20 cellular contexts compared by ENCODE assay signal in the genomic region with DNA sequence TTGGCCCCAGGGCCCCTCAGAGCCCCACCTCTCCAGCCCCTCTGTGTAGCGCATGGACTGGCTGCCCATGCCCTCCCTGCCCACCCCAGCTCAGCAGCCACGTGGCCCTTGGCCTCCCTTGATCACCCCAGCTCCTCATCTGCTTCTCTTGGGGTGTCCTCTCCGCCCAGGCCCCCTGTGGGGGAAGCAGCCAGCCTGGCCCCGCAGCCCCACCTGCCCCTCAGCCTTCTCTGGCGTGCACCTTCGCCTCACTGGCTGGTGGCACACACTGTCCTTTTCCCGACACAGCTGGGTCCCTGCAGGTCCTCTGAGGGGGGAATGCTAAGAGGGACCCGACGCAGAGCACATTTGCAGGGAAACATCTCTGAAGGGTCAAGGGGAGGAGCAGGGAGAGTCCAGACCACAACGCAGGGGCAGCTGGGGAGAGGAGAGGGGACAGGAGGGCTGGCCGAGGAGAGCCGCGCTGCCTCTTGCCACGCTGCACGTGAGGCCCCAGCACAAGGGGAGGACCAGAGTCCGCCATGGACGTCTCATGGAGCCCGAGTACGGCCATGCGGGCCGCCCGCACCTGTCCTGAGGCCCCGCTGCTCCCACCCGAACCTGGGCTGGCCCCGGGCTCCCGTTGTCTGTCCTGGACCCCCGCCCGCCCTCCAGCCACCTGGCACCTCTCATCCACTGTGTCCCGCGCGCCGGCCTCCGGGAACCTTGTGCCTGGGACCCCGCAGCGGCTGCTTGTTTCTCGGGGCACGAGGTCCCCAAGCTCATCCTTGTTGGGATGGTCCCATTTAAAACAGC. TPM values are rescaled to one million over a fixed set of nuclear protein-coding genes. Genes with fewer than 3 reads are reported as not detected.
DNase-seq lines count a peak whose midpoint lies in the region; ATAC-seq and TF ChIP-seq lines count a peak whose summit lies in the region.
"Had no signal": no experiment of that assay in that cellular context is flagged by ENCODE, and none has a peak within 500 bp of the region (broad histone marks: within the 10 kb centered on the region; RNA-seq: fewer than 3 reads in every experiment).

No MANE protein-coding gene starts in this region.

- no peaks in the 10 kb centered on the region for H3K9me2 ChIP-seq in GM23338 (ENCODE audit: insufficient read depth)

- WGBS in right cardiac atrium: 90% methylated on average over 37 of the region's 37 CpGs
- no CpG with 5 or more reads among the region's 37 CpGs for WGBS in neuronal stem cell (ENCODE audit: extremely low coverage in 2 of 2, insufficient read length in 2 of 2, insufficient replicate concordance in 1 of 2), 2 donors

- no peaks in the 10 kb centered on the region; the same call in 1 of the 2 replicates for H3F3A ChIP-seq in GM23338 (replicated peaks; ENCODE audit: low read depth)

- H4K20me1 ChIP-seq in GM23338 (replicated peaks; ENCODE audit: insufficient read depth): peaks cover 8% of the 10 kb centered on the region

- no peak overlapping the region for H4K91ac ChIP-seq in neuronal stem cell (ENCODE audit: low read depth, low read length, poor library complexity)

- peaks cover 8% of the 10 kb centered on the region for H3K79me2 ChIP-seq in GM23338 (replicated peaks; ENCODE audit: insufficient read depth)

- H2BK120ac ChIP-seq in neuronal stem cell (ENCODE audit: low read depth, low read length): no peak overlapping the region

- H3K4me3 ChIP-seq in right cardiac atrium (ENCODE audit: low read length) (no peak overlapping the region), GM23338 (no peak overlapping the region), neuronal stem cell (ENCODE audit: low read length in 2 of 2) (no peak overlapping the region)
- H3K4me3 ChIP-seq: BLaER1 treated with 17β-estradiol and CSF1 and Interleukin-3, amounts not matched to agents 10 nM and 100 nM; GM23248; HAP-1 had no signal

- ATAC-seq in right cardiac atrium (no peak), Right ventricle myocardium inferior (no peak), GM23338 (no peak), WTC11 (no peak)
- no peak for ATAC-seq in stimulated activated naive B cell treated with anti-CD40 and anti-IgM and Interleukin-4, amounts not matched to agents 10 μg/mL and 1 μg/mL and 100 μg/mL, for 72 hours (replicated peaks)

- H3K4me1 ChIP-seq in right cardiac atrium (ENCODE audit: control insufficient read depth, insufficient read depth, low read length) (no peaks in the 10 kb centered on the region), GM23338 (ENCODE audit: insufficient read depth) (no peaks in the 10 kb centered on the region), neuronal stem cell (ENCODE audit: control insufficient read depth in 2 of 2, insufficient read depth in 1 of 2, low read depth in 1 of 2, low read length in 2 of 2) (peaks cover 0 to 5% of the 10 kb centered on the region in 2 donors)
- H3K4me1 ChIP-seq: HAP-1 had no signal

- H3K27me3 ChIP-seq in right cardiac atrium (ENCODE audit: control insufficient read depth, insufficient read depth): no peaks in the 10 kb centered on the region
- no peaks in the 10 kb centered on the region for H3K27me3 ChIP-seq in GM23338 (ENCODE audit: insufficient read depth)
- H3K27me3 ChIP-seq in neuronal stem cell (ENCODE audit: control insufficient read depth in 3 of 3, insufficient read depth in 3 of 3, low read depth in 1 of 3, low read length in 3 of 3): no peaks in the 10 kb centered on the region
- H3K27me3 ChIP-seq: BLaER1 treated with 17β-estradiol and CSF1 and Interleukin-3, amounts not matched to agents 10 nM and 100 nM had no signal

- H3K27ac Mint-ChIP-seq in GM23338 (no peak overlapping the region), WTC11 (peak overlapping the region; percentile 45; the same call in 1 of the 2 replicates)
- no peak overlapping the region for H3K27ac Mint-ChIP-seq in stimulated activated naive B cell treated with anti-CD40 and anti-IgM and Interleukin-4, amounts not matched to agents 10 μg/mL and 1 μg/mL and 100 μg/mL, for 72 hours
- no peak overlapping the region for H3K27ac Mint-ChIP-seq in activated naive CD8-positive, alpha-beta T cell treated with anti-CD3 and anti-CD28 coated beads for 36 hours
- H3K27ac Mint-ChIP-seq: B cell; CD14-positive monocyte; CD4-positive, alpha-beta T cell; HFFc6 had no signal

- no peak overlapping the region for H3K27ac ChIP-seq in right cardiac atrium (ENCODE audit: low read length)
- H3K27ac ChIP-seq in GM23338 (ENCODE audit: low read depth): no peak overlapping the region
- no peak overlapping the region for H3K27ac ChIP-seq in neuronal stem cell (replicated peaks; ENCODE audit: low read length)
- H3K27ac ChIP-seq: GM23248 had no signal

- intact Hi-C loops in right cardiac atrium (cut with DNase I): loop anchor here (5.0 to 10.0 kb wide), 4 partner anchors 146 to 366 kb away; a partner anchor contains a TSS
- intact Hi-C loops in Right ventricle myocardium inferior (cut with DNase I): loop anchor here (5.0 kb wide), 2 partner anchors 58 to 258 kb away; no protein-coding TSS in a partner anchor

- H3K4ac ChIP-seq in neuronal stem cell (ENCODE audit: low read length): no peak overlapping the region

- H2AFZ ChIP-seq in GM23338 (no peak overlapping the region), neuronal stem cell (ENCODE audit: low read length) (no peak overlapping the region)
- H2AFZ ChIP-seq: GM23248 had no signal

- no peak overlapping the region for H2BK15ac ChIP-seq in neuronal stem cell (ENCODE audit: low read length)

- H3K9me3 Mint-ChIP-seq in GM23338: no peaks in the 10 kb centered on the region; the same call in none of the 3 replicates
- H3K9me3 Mint-ChIP-seq in WTC11: peaks cover 2% of the 10 kb centered on the region
- H3K9me3 Mint-ChIP-seq in stimulated activated naive B cell treated with anti-CD40 and anti-IgM and Interleukin-4, amounts not matched to agents 10 μg/mL and 1 μg/mL and 100 μg/mL, for 72 hours: peaks cover 0 to under 1% of the 10 kb centered on the region in 2 donors
- H3K9me3 Mint-ChIP-seq in activated naive CD8-positive, alpha-beta T cell treated with anti-CD3 and anti-CD28 coated beads for 36 hours: peaks cover 1% of the 10 kb centered on the region
- H3K9me3 Mint-ChIP-seq: CD4-positive, alpha-beta T cell had no signal

- POLR2A ChIA-PET in WTC11 (lab: Charles Lee): no interaction called here

- TF ChIP-seq CTCF in GM23338 (conservative IDR thresholded peaks at IDR 0.05; ENCODE audit: low read depth in 2 of 2): no peak
- no peak for TF ChIP-seq CTCF in WTC11 (IDR thresholded peaks at IDR 0.05)

- peaks cover 5% of the 10 kb centered on the region; the same call in 1 of the 3 replicates for H3K4me1 Mint-ChIP-seq in GM23338
- peaks cover 4% of the 10 kb centered on the region for H3K4me1 Mint-ChIP-seq in WTC11
- peaks cover 9 to 12% of the 10 kb centered on the region in 2 donors for H3K4me1 Mint-ChIP-seq in stimulated activated naive B cell treated with anti-CD40 and anti-IgM and Interleukin-4, amounts not matched to agents 10 μg/mL and 1 μg/mL and 100 μg/mL, for 72 hours
- H3K4me1 Mint-ChIP-seq in activated naive CD8-positive, alpha-beta T cell treated with anti-CD3 and anti-CD28 coated beads for 36 hours: no peaks in the 10 kb centered on the region

- peak overlapping the region; percentile 76 for H3K18ac ChIP-seq in neuronal stem cell (ENCODE audit: low read length)

- H2BK12ac ChIP-seq in neuronal stem cell (ENCODE audit: low read length): no peak overlapping the region

- H3K36me3 Mint-ChIP-seq in GM23338 (ENCODE audit: low read depth): peaks cover 3% of the 10 kb centered on the region; the same call in 1 of the 3 replicates
- H3K36me3 Mint-ChIP-seq in WTC11: peaks cover 3% of the 10 kb centered on the region; the same call in 1 of the 2 replicates
- H3K36me3 Mint-ChIP-seq in stimulated activated naive B cell treated with anti-CD40 and anti-IgM and Interleukin-4, amounts not matched to agents 10 μg/mL and 1 μg/mL and 100 μg/mL, for 72 hours: peaks cover 6 to 7% of the 10 kb centered on the region in 2 donors
- no peaks in the 10 kb centered on the region for H3K36me3 Mint-ChIP-seq in activated naive CD8-positive, alpha-beta T cell treated with anti-CD3 and anti-CD28 coated beads for 36 hours

- H3K9me3 ChIP-seq in right cardiac atrium (ENCODE audit: control insufficient read depth, low read length) (no peaks in the 10 kb centered on the region), neuronal stem cell (replicated peaks in 1 of 2; ENCODE audit: control insufficient read depth in 2 of 2, insufficient read depth in 1 of 2, low read depth in 1 of 2, low read length in 2 of 2) (peaks cover 0 to under 1% of the 10 kb centered on the region in 2 donors)
- H3K9me3 ChIP-seq: HAP-1 had no signal

- H3K4me2 ChIP-seq in GM23338: no peak overlapping the region
- H3K4me2 ChIP-seq in neuronal stem cell (ENCODE audit: insufficient read depth, low read length, poor library complexity, severe bottlenecking): no peak overlapping the region

- H3K14ac ChIP-seq in neuronal stem cell (ENCODE audit: low read length): peak overlapping the region; percentile 56

- H2AK5ac ChIP-seq in neuronal stem cell (ENCODE audit: low read depth, low read length): peak overlapping the region; percentile 63

- CTCF ChIA-PET in WTC11 (lab: Charles Lee): interaction anchor here (1.3 to 1.6 kb wide), 2 partner anchors 130 to 233 kb away, joined by 3 read pairs; no protein-coding TSS in a partner anchor

- peak overlapping the region; percentile 73 for H3K23ac ChIP-seq in neuronal stem cell (ENCODE audit: low read depth, low read length, poor library complexity)

- H3K9ac ChIP-seq in neuronal stem cell (ENCODE audit: low read depth, low read length, poor library complexity): no peak overlapping the region
- H3K9ac ChIP-seq: GM23248 had no signal

- H3K79me1 ChIP-seq in neuronal stem cell (ENCODE audit: low read depth, low read length): peaks cover 6% of the 10 kb centered on the region

- H2BK5ac ChIP-seq in neuronal stem cell (ENCODE audit: low read length): peak overlapping the region; percentile 53

- DNase-seq in right cardiac atrium: peak in 2 of 3 donors; percentile 40 to 63
- DNase-seq in Right ventricle myocardium inferior (ENCODE audit: missing footprints): no peak
- DNase-seq in GM23338 (ENCODE audit: low spot score): peak; percentile 24
- DNase-seq in WTC11 (ENCODE audit: low spot score): no peak
- DNase-seq in neuronal stem cell (ENCODE audit: low spot score): no peak
- DNase-seq in stimulated activated naive B cell treated with anti-CD40 and anti-IgM and Interleukin-4, amounts not matched to agents 10 μg/mL and 1 μg/mL and 100 μg/mL, for 72 hours: no peak
- no peak for DNase-seq in activated naive CD8-positive, alpha-beta T cell treated with anti-CD3 and anti-CD28 coated beads for 36 hours
- DNase-seq in GM03348 (ENCODE audit: low spot score): no peak
- DNase-seq: CD4-positive, alpha-beta T cell; CD8-positive, alpha-beta memory T cell; DMS53; DMS79 treated with DMSO at 0.1 percent for 48 hours; GF-D8; GM23248; HFFc6 had no signal

- no peak overlapping the region for H4K8ac ChIP-seq in neuronal stem cell (ENCODE audit: low read depth, low read length)

- peaks cover 2% of the 10 kb centered on the region for H3K27me3 Mint-ChIP-seq in GM23338 (ENCODE audit: insufficient read depth, low read depth, poor library complexity)
- H3K27me3 Mint-ChIP-seq in WTC11 (ENCODE audit: low read depth): no peaks in the 10 kb centered on the region; the same call in 1 of the 2 replicates
- H3K27me3 Mint-ChIP-seq in stimulated activated naive B cell treated with anti-CD40 and anti-IgM and Interleukin-4, amounts not matched to agents 10 μg/mL and 1 μg/mL and 100 μg/mL, for 72 hours: no peaks in the 10 kb centered on the region
- H3K27me3 Mint-ChIP-seq in activated naive CD8-positive, alpha-beta T cell treated with anti-CD3 and anti-CD28 coated beads for 36 hours: no peaks in the 10 kb centered on the region
- H3K27me3 Mint-ChIP-seq: B cell; CD4-positive, alpha-beta T cell; CD8-positive, alpha-beta memory T cell had no signal

- H3K36me3 ChIP-seq in GM23338 (ENCODE audit: insufficient read depth) (no peaks in the 10 kb centered on the region), neuronal stem cell (replicated peaks in 1 of 2; ENCODE audit: control insufficient read depth in 2 of 2, insufficient read depth in 2 of 2, low read length in 2 of 2) (no peaks in the 10 kb centered on the region)
- H3K36me3 ChIP-seq: HAP-1 had no signal

- H3K4me3 Mint-ChIP-seq in GM23338 (no peak overlapping the region), WTC11 (no peak overlapping the region)
- H3K4me3 Mint-ChIP-seq in stimulated activated naive B cell treated with anti-CD40 and anti-IgM and Interleukin-4, amounts not matched to agents 10 μg/mL and 1 μg/mL and 100 μg/mL, for 72 hours: no peak overlapping the region
- no peak overlapping the region for H3K4me3 Mint-ChIP-seq in activated naive CD8-positive, alpha-beta T cell treated with anti-CD3 and anti-CD28 coated beads for 36 hours
- H3K4me3 Mint-ChIP-seq: B cell; CD14-positive monocyte; CD4-positive, alpha-beta T cell; CD8-positive, alpha-beta memory T cell; HFFc6 had no signal

RNA-seq across cellular contexts. Expression of a gene that starts 36.1 kb away (rescaled TPM):
- total RNA-seq in right cardiac atrium (10 to 100 TPM; 50.6 to 67.0 (median 64.4) TPM), Right ventricle myocardium inferior (69.1 TPM), WTC11 (2021) (90.7 to 100 TPM (median 98.0 TPM) in 3 replicates)
- polyA plus RNA-seq in right cardiac atrium (63.0 TPM), GM23338 (2016; fragmentation: Nextera tagmentation; extraction: Ambion mirVana) (22.5 and 27.5 TPM in 2 replicates)
- 67.7 and 79.0 TPM in 2 replicates for total RNA-seq in GM23338 (2014; rRNA removed; shearing (Covaris generic))
- 33.5 TPM for polyA plus RNA-seq in neuronal stem cell (2013, experiment 1 of 2)
- polyA plus RNA-seq in neuronal stem cell (2013, experiment 2 of 2): 32.3 TPM
- total RNA-seq in activated naive CD8-positive, alpha-beta T cell treated with anti-CD3 and anti-CD28 coated beads for 36 hours: 10 to 100 TPM; 21.1 to 22.2 TPM

RNA-seq across cellular contexts. Expression of a gene that starts 47.7 kb away (rescaled TPM):
- total RNA-seq in right cardiac atrium: 1 to 10 TPM in 2 of 4 donors, under 1 TPM in 2; 0.46 to 1.9 (median 1.00) TPM
- 0.05 TPM for polyA plus RNA-seq in right cardiac atrium
- total RNA-seq in Right ventricle myocardium inferior: 2.4 TPM
- 0.21 and 0.54 TPM in 2 replicates for total RNA-seq in GM23338 (2014; rRNA removed; shearing (Covaris generic))
- 0.10 and 0.21 TPM in 2 replicates for polyA plus RNA-seq in GM23338 (2016; fragmentation: Nextera tagmentation; extraction: Ambion mirVana)
- 0.55 to 2.2 TPM (median 0.87 TPM) in 3 replicates for total RNA-seq in WTC11 (2021)
- polyA plus RNA-seq in neuronal stem cell (2013, experiment 1 of 2): 0.21 TPM
- 0.21 TPM for polyA plus RNA-seq in neuronal stem cell (2013, experiment 2 of 2)
- 1 to 10 TPM in 1 of 2 experiments, under 1 TPM in 1; 0.56 to 2.1 TPM for total RNA-seq in activated naive CD8-positive, alpha-beta T cell treated with anti-CD3 and anti-CD28 coated beads for 36 hours
- total RNA-seq: A172 had no signal

RNA-seq across cellular contexts. Expression of a gene that starts 49.8 kb away (rescaled TPM):
- total RNA-seq in right cardiac atrium: 10 to 100 TPM; 18.1 to 21.1 (median 18.4) TPM
- polyA plus RNA-seq in right cardiac atrium: 17.9 TPM
- 19.0 TPM for total RNA-seq in Right ventricle myocardium inferior
- 27.8 and 29.9 TPM in 2 replicates for total RNA-seq in GM23338 (2014; rRNA removed; shearing (Covaris generic))
- polyA plus RNA-seq in GM23338 (2016; fragmentation: Nextera tagmentation; extraction: Ambion mirVana): 7.6 and 8.6 TPM in 2 replicates
- 23.9 to 26.5 TPM (median 26.4 TPM) in 3 replicates for total RNA-seq in WTC11 (2021)
- 14.0 TPM for polyA plus RNA-seq in neuronal stem cell (2013, experiment 1 of 2)
- 14.3 TPM for polyA plus RNA-seq in neuronal stem cell (2013, experiment 2 of 2)
- total RNA-seq in activated naive CD8-positive, alpha-beta T cell treated with anti-CD3 and anti-CD28 coated beads for 36 hours: 10 to 100 TPM; 21.9 to 22.8 TPM

Comparison
In these comparisons a context has a peak if more than half of its experiments do, and no peak if none do; other contexts are left out.
1. DNase-seq: peak in right cardiac atrium (2 of 3) and GM23338 (single experiment); none in Right ventricle myocardium inferior (single experiment), WTC11 (single experiment), neuronal stem cell (single experiment), stimulated activated naive B cell treated with anti-CD40 and anti-IgM and Interleukin-4, amounts not matched to agents 10 μg/mL and 1 μg/mL and 100 μg/mL, for 72 hours (single experiment), activated naive CD8-positive, alpha-beta T cell treated with anti-CD3 and anti-CD28 coated beads for 36 hours (single experiment) and GM03348 (single experiment).